ENCODE assay signal across 9 cellular contexts in genomic region chr7:50331564-50332208, GRCh38. TPM values are rescaled to one million over a fixed set of nuclear protein-coding genes. Genes with fewer than 3 reads are reported as not detected.
DNase-seq lines count a peak whose midpoint lies in the region; ATAC-seq lines count a peak whose summit lies in the region.
"Had no signal": no experiment of that assay in that cellular context is flagged by ENCODE, and none has a peak within 500 bp of the region (broad histone marks: within the 10 kb centered on the region; RNA-seq: fewer than 3 reads in every experiment).

No MANE protein-coding gene starts in this region.

- no peak overlapping the region for H3K27ac Mint-ChIP-seq in activated CD8-positive, alpha-beta memory T cell treated with anti-CD3 and anti-CD28 coated beads, Interleukin-2, amount 10 ng/mL, durations not matched to agents 7 days and 5 days

- H3K36me3 Mint-ChIP-seq in activated CD8-positive, alpha-beta memory T cell treated with anti-CD3 and anti-CD28 coated beads, Interleukin-2, amount 10 ng/mL, durations not matched to agents 7 days and 5 days = peaks cover 54% of the 10 kb centered on the region

- ATAC-seq in activated CD8-positive, alpha-beta memory T cell treated with anti-CD3 and anti-CD28 coated beads, Interleukin-2, amount 10 ng/mL, durations not matched to agents 7 days and 5 days = peak; percentile 38
- ATAC-seq in HG02852 (IDR thresholded peaks at IDR 0.05; ENCODE audit: unreplicated experiment) (peak; percentile 75), esophagus mucosa (no peak)
- ATAC-seq: heart left ventricle had no signal

- DNase-seq in activated CD8-positive, alpha-beta memory T cell treated with anti-CD3 and anti-CD28 coated beads, Interleukin-2, amount 10 ng/mL, durations not matched to agents 7 days and 5 days = peak; percentile 71
- no peak for DNase-seq in activated CD8-positive, alpha-beta memory T cell treated with anti-CD3 and anti-CD28 coated beads, Interleukin-2, amount 50 U/mL, for 4 hours
- DNase-seq in SW480 (ENCODE audit: low spot score) (peak; percentile 11), DMS114 treated with DMSO at 0.1 percent for 48 hours (lab: John Stamatoyannopoulos, UW; ENCODE audit: unreplicated experiment) (no peak), SIG-M5 (lab: John Stamatoyannopoulos, UW) (no peak)
- peak in 5 of 6 experiments; percentile 13 to 68 (median 57) for DNase-seq in stimulated activated naive CD4-positive, alpha-beta T cell (lab: John Stamatoyannopoulos, UW)
- DNase-seq: heart left ventricle had no signal

- H3K4me1 Mint-ChIP-seq in activated CD8-positive, alpha-beta memory T cell treated with anti-CD3 and anti-CD28 coated beads, Interleukin-2, amount 10 ng/mL, durations not matched to agents 7 days and 5 days = peaks cover 57% of the 10 kb centered on the region

- CTCF ChIA-PET in activated CD8-positive, alpha-beta memory T cell treated with anti-CD3 and anti-CD28 coated beads, Interleukin-2, amount 10 ng/mL, durations not matched to agents 7 days and 5 days (lab: Charles Lee) = interaction anchor here (0.7 to 2.8 kb wide), 12 partner anchors 11 to 126 kb away, joined by 3 to 21 read pairs (median 5); no protein-coding TSS in a partner anchor

- H3K4me3 Mint-ChIP-seq in activated CD8-positive, alpha-beta memory T cell treated with anti-CD3 and anti-CD28 coated beads, Interleukin-2, amount 10 ng/mL, durations not matched to agents 7 days and 5 days = peak overlapping the region; percentile 58

- H3K27me3 Mint-ChIP-seq in activated CD8-positive, alpha-beta memory T cell treated with anti-CD3 and anti-CD28 coated beads, Interleukin-2, amount 10 ng/mL, durations not matched to agents 7 days and 5 days = no peaks in the 10 kb centered on the region

- no peaks in the 10 kb centered on the region for H3K9me3 Mint-ChIP-seq in activated CD8-positive, alpha-beta memory T cell treated with anti-CD3 and anti-CD28 coated beads, Interleukin-2, amount 10 ng/mL, durations not matched to agents 7 days and 5 days (ENCODE audit: low read depth)

RNA-seq across cellular contexts. Expression of gene IKZF1, which starts 27.2 kb away (rescaled TPM):
- 100 to 1,000 TPM; 348 to 374 TPM for total RNA-seq in activated CD8-positive, alpha-beta memory T cell treated with anti-CD3 and anti-CD28 coated beads, Interleukin-2, amount 10 ng/mL, durations not matched to agents 7 days and 5 days
- 2.1 TPM for total RNA-seq in esophagus mucosa

Comparison
In these comparisons a context has a peak if more than half of its experiments do, and no peak if none do; other contexts are left out.
1. DNase-seq: peak in activated CD8-positive, alpha-beta memory T cell treated with anti-CD3 and anti-CD28 coated beads, Interleukin-2, amount 10 ng/mL, durations not matched to agents 7 days and 5 days (single experiment), SW480 (single experiment) and stimulated activated naive CD4-positive, alpha-beta T cell (5 of 6); none in activated CD8-positive, alpha-beta memory T cell treated with anti-CD3 and anti-CD28 coated beads, Interleukin-2, amount 50 U/mL, for 4 hours (single experiment), DMS114 treated with DMSO at 0.1 percent for 48 hours (single experiment) and SIG-M5 (single experiment).
2. RNA of gene IKZF1, which starts 27.2 kb away (total RNA-seq): 348 to 374 TPM in activated CD8-positive, alpha-beta memory T cell treated with anti-CD3 and anti-CD28 coated beads, Interleukin-2, amount 10 ng/mL, durations not matched to agents 7 days and 5 days; 2.1 TPM in esophagus mucosa (single experiment); every median in the first group is over 100 times any median in the second.